10 cellular contexts compared by ENCODE assay signal in the genomic region with DNA sequence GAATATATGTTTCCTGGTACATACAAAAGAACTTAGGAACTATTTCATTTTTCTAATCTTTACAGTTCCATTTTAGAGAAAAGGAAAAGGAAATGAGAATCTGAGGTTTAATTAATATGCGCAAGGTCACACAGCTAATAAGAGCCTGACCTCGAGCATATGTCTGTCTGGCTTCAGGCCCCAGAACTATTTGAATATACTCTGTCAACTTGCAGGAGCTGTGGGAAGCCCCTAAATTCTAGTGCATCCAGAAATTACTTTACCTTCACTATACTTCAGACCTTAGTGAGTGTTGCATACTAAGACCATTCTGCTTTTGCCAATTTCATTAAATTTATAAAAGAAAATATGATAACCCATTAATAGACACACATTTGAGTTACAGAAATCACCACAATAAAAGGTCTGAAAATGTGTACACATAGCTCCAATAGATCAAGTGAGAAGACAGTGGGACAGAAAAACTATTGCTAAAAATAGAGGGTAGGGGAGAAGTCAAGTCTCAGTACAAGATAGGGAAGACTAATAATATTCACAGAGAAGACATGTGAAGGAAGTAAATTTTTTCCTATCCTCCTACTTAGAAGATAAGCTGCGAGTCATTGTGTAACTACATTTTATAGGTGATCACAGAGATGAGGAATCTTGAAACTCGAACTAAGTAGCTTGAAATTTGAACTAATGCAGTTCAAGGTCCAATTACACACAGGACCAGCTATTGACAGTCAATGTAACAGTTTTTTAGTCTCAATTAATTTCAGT. TPM values are rescaled to one million over a fixed set of nuclear protein-coding genes. Genes with fewer than 3 reads are reported as not detected.
A peak's percentile ranks its signal among the peaks of the same experiment; 100 is the strongest.
DNase-seq lines count a peak whose midpoint lies in the region; ATAC-seq and TF ChIP-seq lines count a peak whose summit lies in the region.
"Had no signal": no experiment of that assay in that cellular context is flagged by ENCODE, and none has a peak within 500 bp of the region (broad histone marks: within the 10 kb centered on the region; RNA-seq: fewer than 3 reads in every experiment).

No MANE protein-coding gene starts in this region.

- no peak for TF ChIP-seq CTCF in Loucy (conservative IDR thresholded peaks at IDR 0.05; ENCODE audit: low read length)

- no peak overlapping the region for H3K27ac Mint-ChIP-seq in CD4-positive, alpha-beta memory T cell

- no peaks in the 10 kb centered on the region for H3K9me3 Mint-ChIP-seq in CD4-positive, alpha-beta memory T cell

- H3K79me2 ChIP-seq in GM23248 (ENCODE audit: insufficient read depth) (no peaks in the 10 kb centered on the region), Loucy (ENCODE audit: insufficient read depth, low read length) (no peaks in the 10 kb centered on the region)

- H3K27me3 ChIP-seq in GM23248 (replicated peaks; ENCODE audit: insufficient read depth) (no peaks in the 10 kb centered on the region), Loucy (ENCODE audit: insufficient read depth, low read length, poor library complexity, severe bottlenecking) (no peaks in the 10 kb centered on the region)
- H3K27me3 ChIP-seq in CD4-positive, alpha-beta memory T cell (ENCODE audit: insufficient read depth, low read length), result no peaks in the 10 kb centered on the region

- peak; percentile 77 for ATAC-seq in GM18511 (IDR thresholded peaks at IDR 0.05; ENCODE audit: unreplicated experiment)

- CTCF ChIA-PET in CD4-positive, alpha-beta memory T cell (lab: Charles Lee; ENCODE audit: partially characterized antibody), result interaction anchor here (0.9 kb wide), 1 partner anchor 96 kb away, joined by 3 read pairs; no protein-coding TSS in a partner anchor

- H3K9ac ChIP-seq in GM23248, result no peak overlapping the region
- no peak overlapping the region for H3K9ac ChIP-seq in Loucy (ENCODE audit: low read depth, low read length, poor library complexity, severe bottlenecking)

- H4K20me1 ChIP-seq in GM23248 (ENCODE audit: insufficient read depth) (no peaks in the 10 kb centered on the region), Loucy (ENCODE audit: insufficient read depth, low read length, poor library complexity, severe bottlenecking) (no peaks in the 10 kb centered on the region)

- peak; percentile 54 for DNase-seq in GM23248
- peak; percentile 25 for DNase-seq in glomerular visceral epithelial cell (ENCODE audit: extremely low spot score)
- DNase-seq in CD4-positive, alpha-beta memory T cell, result no peak
- DNase-seq in foreskin melanocyte, result no peak
- DNase-seq in H4 (ENCODE audit: low spot score), result no peak
- no peak for DNase-seq in NCI-H2081 (lab: John Stamatoyannopoulos, UW)

- intact Hi-C loops in CD4-positive, alpha-beta memory T cell (cut with micrococcal nuclease), result no loop called here

- peak overlapping the region; percentile 23 for H3K4me2 ChIP-seq in GM23248 (ENCODE audit: unreplicated experiment)
- peak overlapping the region; percentile 19 for H3K4me2 ChIP-seq in Loucy (ENCODE audit: low read depth, low read length, poor library complexity, severe bottlenecking)

- H3F3A ChIP-seq in GM23248 (ENCODE audit: insufficient read depth) (no peaks in the 10 kb centered on the region), Loucy (ENCODE audit: low read depth) (no peaks in the 10 kb centered on the region)

- no peak overlapping the region for H3K27ac ChIP-seq in GM23248
- no peak overlapping the region for H3K27ac ChIP-seq in CD4-positive, alpha-beta memory T cell (ENCODE audit: low read depth, low read length)

- peaks cover 0 to 2% (median 0%) of the 10 kb centered on the region in 4 donors for H3K4me1 Mint-ChIP-seq in CD4-positive, alpha-beta memory T cell

- H3K36me3 ChIP-seq in GM23248 (ENCODE audit: low read depth) (no peaks in the 10 kb centered on the region), Loucy (ENCODE audit: insufficient read depth, low read length) (no peaks in the 10 kb centered on the region)
- no peaks in the 10 kb centered on the region for H3K36me3 ChIP-seq in CD4-positive, alpha-beta memory T cell (ENCODE audit: insufficient read depth, low read length)

- H3K4me1 ChIP-seq in GM23248 (ENCODE audit: insufficient read depth) (peaks cover 11% of the 10 kb centered on the region), Loucy (ENCODE audit: insufficient read depth, low read length, poor library complexity, severe bottlenecking) (peaks cover 18% of the 10 kb centered on the region)
- no peaks in the 10 kb centered on the region for H3K4me1 ChIP-seq in CD4-positive, alpha-beta memory T cell (ENCODE audit: insufficient read depth, low read length)

- no peaks in the 10 kb centered on the region for H3K36me3 Mint-ChIP-seq in CD4-positive, alpha-beta memory T cell

- H2AFZ ChIP-seq in GM23248 (no peak overlapping the region), Loucy (ENCODE audit: low read length) (no peak overlapping the region)

- no peaks in the 10 kb centered on the region for H3K27me3 Mint-ChIP-seq in CD4-positive, alpha-beta memory T cell

- POLR2A ChIA-PET in CD4-positive, alpha-beta memory T cell (lab: Charles Lee; ENCODE audit: partially characterized antibody), result no interaction called here

- 43 to 45% methylated on average over 4 of the region's 4 CpGs for WGBS in GM23248 (ENCODE audit: low coverage in 1 of 2, low lambda C conversion rate in 2 of 2, missing lambda C conversion rate in 2 of 2), 2 experiments

- no peaks in the 10 kb centered on the region for H3K9me3 ChIP-seq in GM23248 (ENCODE audit: low read depth)
- H3K9me3 ChIP-seq in Loucy (ENCODE audit: insufficient read depth, low read depth, low read length), result no peaks in the 10 kb centered on the region
- H3K9me3 ChIP-seq in CD4-positive, alpha-beta memory T cell (ENCODE audit: control insufficient read depth in 1 of 2, low read length in 2 of 2), result no peaks in the 10 kb centered on the region

- H3K4me3 ChIP-seq in GM23248 (no peak overlapping the region), Loucy (ENCODE audit: low read length, poor library complexity, severe bottlenecking) (no peak overlapping the region)
- no peak overlapping the region for H3K4me3 ChIP-seq in CD4-positive, alpha-beta memory T cell (ENCODE audit: low read length in 2 of 2)
- H3K4me3 ChIP-seq: lung had no signal

- H3K4me3 Mint-ChIP-seq in CD4-positive, alpha-beta memory T cell, result no peak overlapping the region

- H3K9me2 ChIP-seq in GM23248 (ENCODE audit: insufficient read depth) (no peaks in the 10 kb centered on the region), Loucy (replicated peaks; ENCODE audit: low read depth, low read length) (no peaks in the 10 kb centered on the region)

- in situ Hi-C loops in GM23248 (cut with MboI), result no loop called here

RNA-seq across cellular contexts. Expression of a gene that starts 3.8 kb away (rescaled TPM):
- not detected in 2 replicates for total RNA-seq in GM23248 (2014; rRNA removed; shearing (Covaris generic))
- polyA plus RNA-seq in GM23248 (2016; fragmentation: Nextera tagmentation; extraction: Ambion mirVana), result not detected in 2 replicates
- not detected for total RNA-seq in CD4-positive, alpha-beta memory T cell
- not detected for polyA plus RNA-seq in CD4-positive, alpha-beta memory T cell
- total RNA-seq in H4 (2014; rRNA removed; shearing (Covaris generic)), result not detected in 2 replicates
- total RNA-seq: T-helper 1 cell treated with Interleukin-12 subunit alpha and Interleukin-12 subunit beta and Interleukin-4 antibody, amounts not matched to agents 30 ng/mL and 1 ng/mL, for 36 hours had no signal

Comparison
In these comparisons a context has a peak if more than half of its experiments do, and no peak if none do; other contexts are left out.
1. DNase-seq: peak in GM23248 (single experiment) and glomerular visceral epithelial cell (single experiment); none in CD4-positive, alpha-beta memory T cell (0 of 5), foreskin melanocyte (single experiment), H4 (single experiment) and NCI-H2081 (0 of 2).